18 cellular contexts compared by ENCODE assay signal in genomic region chr17:63452979-63453551, GRCh38. TPM values are rescaled to one million over a fixed set of nuclear protein-coding genes. Genes with fewer than 3 reads are reported as not detected.
DNase-seq lines count a peak whose midpoint lies in the region; ATAC-seq, FAIRE-seq and TF ChIP-seq lines count a peak whose summit lies in the region.
"Had no signal": no experiment of that assay in that cellular context is flagged by ENCODE, and none has a peak within 500 bp of the region (broad histone marks: within the 10 kb centered on the region; RNA-seq: fewer than 3 reads in every experiment).

No MANE protein-coding gene starts in this region.

- no peaks in the 10 kb centered on the region for H3K79me2 ChIP-seq in hepatocyte

- H3K4me3 ChIP-seq in Peyer's patch (peak overlapping the region in 2 of 4 donors; percentile 10 to 15), hepatocyte (no peak overlapping the region)
- H3K4me3 ChIP-seq: HAP-1, SJCRH30 had no signal

- ATAC-seq in left ventricle myocardium superior = no peak
- no peak for ATAC-seq in Right ventricle myocardium inferior

- peak; percentile 61 for FAIRE-seq in urothelium cell line (lab: Jason Lieb, UNC)

- no peak overlapping the region for H3K4me2 ChIP-seq in hepatocyte

- 66% methylated on average over 7 of the region's 7 CpGs for WGBS in hepatocyte (ENCODE audit: low lambda C conversion rate, missing lambda C conversion rate)

- H3K9me2 ChIP-seq in hepatocyte (replicated peaks; ENCODE audit: insufficient read depth) = no peaks in the 10 kb centered on the region

- intact Hi-C loops in left ventricle myocardium superior (cut with micrococcal nuclease) (no loop called here), Right ventricle myocardium inferior (cut with DNase I) (no loop called here)

- H3K36me3 ChIP-seq in Peyer's patch (no peaks in the 10 kb centered on the region), hepatocyte (replicated peaks; ENCODE audit: insufficient read depth, low read depth) (no peaks in the 10 kb centered on the region)
- H3K36me3 ChIP-seq: HAP-1, SJCRH30 had no signal

- no peaks in the 10 kb centered on the region for H3K9me3 ChIP-seq in Peyer's patch
- H3K9me3 ChIP-seq in hepatocyte (ENCODE audit: low read depth) = no peaks in the 10 kb centered on the region
- H3K9me3 ChIP-seq: HAP-1, SJCRH30 had no signal

- H3K27ac ChIP-seq in Peyer's patch (peak overlapping the region in 3 of 4 donors; percentile 66 to 94 (median 94)), hepatocyte (peak overlapping the region; percentile 83)
- H3K27ac ChIP-seq: SJCRH30 had no signal

- DNase-seq in left ventricle myocardium superior (peak; percentile 21), Right ventricle myocardium inferior (ENCODE audit: missing footprints) (no peak), Peyer's patch (peak in 2 of 3 donors; percentile 74 to 84), hepatocyte (ENCODE audit: low spot score) (peak; percentile 26), urothelium cell line (ENCODE audit: low spot score) (no peak), T-helper 1 cell (no peak), G401 (ENCODE audit: low spot score) (no peak)
- DNase-seq in activated CD4-positive, CD25-positive, alpha-beta regulatory T cell (lab: John Stamatoyannopoulos, UW) = no peak
- DNase-seq: ACHN; AML-193; CD4-positive, alpha-beta T cell; KBM-7; MV-4-11; NCI-H1436; NCI-H2029; NCI-H2171; SJCRH30 had no signal

- H3K27me3 ChIP-seq in Peyer's patch (no peaks in the 10 kb centered on the region), hepatocyte (no peaks in the 10 kb centered on the region)
- H3K27me3 ChIP-seq: SJCRH30 had no signal

- peak in 1 of 2 donors; percentile 37 for TF ChIP-seq POLR2A in Peyer's patch (IDR thresholded peaks at IDR 0.05)

- in situ Hi-C loops in G401 (cut with HindIII; ENCODE audit: low sequenced_read_pairs) = no loop called here

- TF ChIP-seq CTCF in Peyer's patch (IDR thresholded peaks at IDR 0.05) (no peak), hepatocyte (IDR thresholded peaks at IDR 0.05; ENCODE audit: poor library complexity) (no peak)

- no peak overlapping the region for H2AFZ ChIP-seq in hepatocyte

- H3K4me1 ChIP-seq in Peyer's patch (peaks cover 0 to 46% (median 10%) of the 10 kb centered on the region in 4 donors), hepatocyte (ENCODE audit: insufficient read depth) (peaks cover 16% of the 10 kb centered on the region)
- H3K4me1 ChIP-seq: HAP-1, SJCRH30 had no signal

- H4K20me1 ChIP-seq in hepatocyte (ENCODE audit: insufficient read depth, poor library complexity, severe bottlenecking) = no peaks in the 10 kb centered on the region

RNA-seq across cellular contexts. Expression of gene CYB561, which starts 7.0 kb away (rescaled TPM):
- 14.7 TPM for total RNA-seq in left ventricle myocardium superior
- total RNA-seq in Right ventricle myocardium inferior = 15.5 TPM
- 100 to 1,000 TPM in 2 of 4 donors, 10 to 100 TPM in 2; 42.9 to 161 (median 98.5) TPM for total RNA-seq in Peyer's patch
- 12.9 and 15.1 TPM in 2 replicates for total RNA-seq in hepatocyte
- 20.2 and 20.6 TPM in 2 replicates for polyA plus RNA-seq in hepatocyte
- total RNA-seq in G401 (2014; rRNA removed; shearing (Covaris generic)) = 1.5 TPM in 1 of 2 replicates, not detected in the other
- total RNA-seq: SJCRH30 had no signal

RNA-seq across cellular contexts. Expression of gene ACE, which starts 23.8 kb away (rescaled TPM):
- 5.6 TPM for total RNA-seq in left ventricle myocardium superior
- 4.8 TPM for total RNA-seq in Right ventricle myocardium inferior
- total RNA-seq in Peyer's patch = 1,000 to 10,000 TPM in 2 of 4 donors, 100 to 1,000 TPM in 1, 10 to 100 TPM in 1; 42.9 to 1,678 (median 1,106) TPM
- 4.2 and 8.0 TPM in 2 replicates for total RNA-seq in hepatocyte
- polyA plus RNA-seq in hepatocyte = 7.2 and 9.5 TPM in 2 replicates
- 1.1 and 2.4 TPM in 2 replicates for total RNA-seq in G401 (2014; rRNA removed; shearing (Covaris generic))

Comparison
In these comparisons a context has a peak if more than half of its experiments do, and no peak if none do; other contexts are left out.
1. DNase-seq: peak in left ventricle myocardium superior (single experiment), Peyer's patch (2 of 3) and hepatocyte (single experiment); none in Right ventricle myocardium inferior (single experiment), urothelium cell line (single experiment), activated CD4-positive, CD25-positive, alpha-beta regulatory T cell (0 of 4), T-helper 1 cell (0 of 5) and G401 (single experiment).